Comparison of ENCODE assay signal across 29 cellular contexts in the genomic region with DNA sequence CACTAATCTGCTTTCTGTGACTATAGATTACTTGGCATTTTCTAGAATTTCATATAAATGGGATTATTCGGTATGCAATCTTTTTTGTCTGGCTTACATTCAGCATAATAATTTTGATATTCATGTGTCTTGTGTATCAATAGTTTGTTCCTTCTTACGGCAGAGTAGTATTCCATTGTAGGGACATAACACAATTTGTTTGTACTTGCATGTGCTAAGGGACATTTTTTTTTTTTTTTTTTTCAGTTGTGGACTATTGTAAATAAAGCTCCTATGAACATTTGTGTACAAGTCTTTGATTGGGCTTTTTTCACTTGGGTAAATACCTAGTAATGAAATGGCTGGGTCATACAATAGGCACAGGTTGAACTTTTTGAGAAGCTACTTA.
"Had no signal": no experiment of that assay in that cellular context is flagged by ENCODE, and none has a peak within 500 bp of the region (broad histone marks: within the 10 kb centered on the region; RNA-seq: fewer than 3 reads in every experiment).

No MANE protein-coding gene starts in this region.

- H3K27ac ChIP-seq: ascending aorta, body of pancreas had no signal

- H3K27me3 ChIP-seq: ascending aorta, body of pancreas had no signal

- H3K27me3 Mint-ChIP-seq: activated CD4-positive, alpha-beta T cell treated with anti-CD3 and anti-CD28 coated beads for 36 hours; activated CD4-positive, alpha-beta T cell treated with anti-CD3 and anti-CD28 coated beads, Interleukin-2, amount 10 ng/mL, durations not matched to agents 7 days and 5 days; activated CD8-positive, alpha-beta memory T cell treated with anti-CD3 and anti-CD28 coated beads, Interleukin-2, amount 10 ng/mL, durations not matched to agents 7 days and 5 days; activated naive CD4-positive, alpha-beta T cell treated with anti-CD3 and anti-CD28 coated beads, Interleukin-2, amount 10 ng/mL, durations not matched to agents 7 days and 5 days; activated naive CD8-positive, alpha-beta T cell; IgD-negative memory B cell had no signal

- H3K4me1 Mint-ChIP-seq: activated CD4-positive, alpha-beta T cell treated with anti-CD3 and anti-CD28 coated beads for 36 hours; activated CD4-positive, alpha-beta T cell treated with anti-CD3 and anti-CD28 coated beads, Interleukin-2, amount 10 ng/mL, durations not matched to agents 7 days and 5 days; activated CD8-positive, alpha-beta memory T cell treated with anti-CD3 and anti-CD28 coated beads, Interleukin-2, amount 10 ng/mL, durations not matched to agents 7 days and 5 days; activated naive CD4-positive, alpha-beta T cell treated with anti-CD3 and anti-CD28 coated beads, Interleukin-2, amount 10 ng/mL, durations not matched to agents 7 days and 5 days had no signal

- ATAC-seq: activated CD4-positive, alpha-beta T cell treated with anti-CD3 and anti-CD28 coated beads for 36 hours; activated CD4-positive, CD25-positive, alpha-beta regulatory T cell treated with anti-CD3 and anti-CD28 coated beads, Interleukin-2, amount 50 U/mL, for 24 hours; activated CD8-positive, alpha-beta memory T cell treated with anti-CD3 and anti-CD28 coated beads, Interleukin-2, amount 10 ng/mL, durations not matched to agents 7 days and 5 days; body of pancreas had no signal

- H3K27ac Mint-ChIP-seq: activated CD4-positive, alpha-beta T cell treated with anti-CD3 and anti-CD28 coated beads for 36 hours; activated CD4-positive, alpha-beta T cell treated with anti-CD3 and anti-CD28 coated beads, Interleukin-2, amount 10 ng/mL, durations not matched to agents 7 days and 5 days; activated CD8-positive, alpha-beta memory T cell treated with anti-CD3 and anti-CD28 coated beads, Interleukin-2, amount 10 ng/mL, durations not matched to agents 7 days and 5 days; activated naive CD4-positive, alpha-beta T cell treated with anti-CD3 and anti-CD28 coated beads, Interleukin-2, amount 10 ng/mL, durations not matched to agents 7 days and 5 days; activated naive CD8-positive, alpha-beta T cell; IgD-negative memory B cell; T-helper 2 cell treated with Interferon-gamma antibody and Interleukin-4, amounts not matched to agents 5 μg/mL and 100 μg/mL, for 36 hours had no signal

- H3K4me3 Mint-ChIP-seq: activated CD4-positive, alpha-beta T cell treated with anti-CD3 and anti-CD28 coated beads for 36 hours; activated CD4-positive, alpha-beta T cell treated with anti-CD3 and anti-CD28 coated beads, Interleukin-2, amount 10 ng/mL, durations not matched to agents 7 days and 5 days; activated CD8-positive, alpha-beta memory T cell treated with anti-CD3 and anti-CD28 coated beads, Interleukin-2, amount 10 ng/mL, durations not matched to agents 7 days and 5 days; activated naive CD4-positive, alpha-beta T cell treated with anti-CD3 and anti-CD28 coated beads, Interleukin-2, amount 10 ng/mL, durations not matched to agents 7 days and 5 days; activated naive CD8-positive, alpha-beta T cell; IgD-negative memory B cell; T-helper 2 cell treated with Interferon-gamma antibody and Interleukin-4, amounts not matched to agents 5 μg/mL and 100 μg/mL, for 36 hours had no signal

- DNase-seq: activated CD4-positive, alpha-beta T cell treated with anti-CD3 and anti-CD28 coated beads for 36 hours; activated CD4-positive, alpha-beta T cell treated with anti-CD3 and anti-CD28 coated beads, Interleukin-2, amount 10 ng/mL, durations not matched to agents 7 days and 5 days; activated CD4-positive, alpha-beta T cell treated with anti-CD3 and anti-CD28 coated beads, Interleukin-2, amount 50 U/mL, for 48 hours; activated CD8-positive, alpha-beta memory T cell treated with anti-CD3 and anti-CD28 coated beads for 24 hours; activated CD8-positive, alpha-beta memory T cell treated with anti-CD3 and anti-CD28 coated beads, Interleukin-2, amount 10 ng/mL, durations not matched to agents 7 days and 5 days; activated CD8-positive, alpha-beta memory T cell treated with anti-CD3 and anti-CD28 coated beads, Interleukin-2, amount 50 U/mL, for 48 hours; activated effector memory CD4-positive, alpha-beta T cell treated with Interleukin-2 at 50 U/mL for 16 hours; activated naive CD4-positive, alpha-beta T cell treated with anti-CD3 and anti-CD28 coated beads, Interleukin-2, amount 10 ng/mL, durations not matched to agents 7 days and 5 days; activated T-cell treated with anti-CD3 and anti-CD28 coated beads, Interleukin-2, amount 50 U/mL, for 48 hours; amygdala; body of pancreas; caudate nucleus; cerebellar nuclear complex; Kasumi-1; KG1; MM.1S; NCI-H1092; NCI-H1436 treated with DMSO at 0.1 percent for 48 hours; NCI-H1694 treated with DMSO at 0.1 percent for 48 hours; NCI-H2029; NCI-H510A; NCI-H526; NCI-H748 treated with DMSO at 0.1 percent for 48 hours; Right ventricle myocardium superior had no signal

- H3K4me3 ChIP-seq: ascending aorta, body of pancreas had no signal

- H3K9me3 ChIP-seq: ascending aorta, body of pancreas had no signal

- H3K4me1 ChIP-seq: ascending aorta, body of pancreas had no signal
